In the genomic region with DNA sequence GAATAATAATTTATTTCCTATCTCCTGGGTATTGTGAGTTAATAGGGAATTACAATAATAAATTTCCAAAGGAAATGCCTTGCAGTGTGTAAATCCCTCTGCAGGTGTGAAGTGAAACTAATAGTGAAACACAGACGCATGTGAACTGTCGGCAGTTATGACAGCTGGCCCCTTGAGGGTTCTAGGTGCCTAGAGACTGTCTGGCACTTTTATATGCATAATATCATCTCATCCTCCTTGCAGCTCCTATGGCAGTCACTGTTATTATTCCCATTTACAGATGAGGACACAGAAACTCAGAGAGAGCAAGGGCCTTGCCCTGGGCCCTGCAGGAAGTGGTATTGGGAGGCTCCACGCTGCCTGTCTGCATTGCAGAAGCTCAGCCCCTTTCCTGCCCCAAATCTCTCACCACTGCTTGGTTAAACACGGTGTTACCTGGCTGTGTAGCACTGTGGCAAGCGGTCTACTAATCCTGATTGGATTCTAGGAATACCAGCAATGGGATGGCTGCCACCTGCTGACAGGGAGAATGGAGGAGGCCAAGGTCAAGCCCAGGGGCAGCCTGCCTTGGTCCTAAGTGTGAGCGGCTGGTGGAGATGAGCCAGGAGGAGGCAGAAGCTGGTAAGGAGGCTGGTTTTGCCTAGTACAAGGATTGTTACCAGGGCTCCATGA, we compare ENCODE assay signal across 10 cellular contexts. TPM values are rescaled to one million over a fixed set of nuclear protein-coding genes. Genes with fewer than 3 reads are reported as not detected.
DNase-seq lines count a peak whose midpoint lies in the region; ATAC-seq lines count a peak whose summit lies in the region.
"Had no signal": no experiment of that assay in that cellular context is flagged by ENCODE, and none has a peak within 500 bp of the region (broad histone marks: within the 10 kb centered on the region; RNA-seq: fewer than 3 reads in every experiment).

No MANE protein-coding gene starts in this region.

- H3K27ac Mint-ChIP-seq in CD4-positive, CD25-positive, alpha-beta regulatory T cell, result peak overlapping the region; percentile 95 to 98 (median 97)
- H3K27ac Mint-ChIP-seq in effector memory CD8-positive, alpha-beta T cell, result peak overlapping the region; percentile 97 to 99

- H3K4me3 ChIP-seq in CD4-positive, CD25-positive, alpha-beta regulatory T cell (ENCODE audit: low read depth, low read length), result peak overlapping the region; percentile 98

- H3K9me3 Mint-ChIP-seq in CD4-positive, CD25-positive, alpha-beta regulatory T cell, result peaks cover 0 to 3% (median 0%) of the 10 kb centered on the region in 7 donors
- H3K9me3 Mint-ChIP-seq in effector memory CD8-positive, alpha-beta T cell, result peaks cover 0 to 4% of the 10 kb centered on the region in 2 donors

- peak; percentile 95 for ATAC-seq in CD4-positive, CD25-positive, alpha-beta regulatory T cell (ENCODE audit: low read depth in 2 of 2)
- ATAC-seq in GM21717 (IDR thresholded peaks at IDR 0.05; ENCODE audit: unreplicated experiment) (peak; percentile 68), Right ventricle myocardium superior (ENCODE audit: poor library complexity) (no peak)
- peak; percentile 88 for ATAC-seq in effector memory CD8-positive, alpha-beta T cell (replicated peaks)

- H3K4me3 Mint-ChIP-seq in CD4-positive, CD25-positive, alpha-beta regulatory T cell, result peak overlapping the region; percentile 94 to 99 (median 98)
- peak overlapping the region; percentile 98 for H3K4me3 Mint-ChIP-seq in effector memory CD8-positive, alpha-beta T cell

- H3K9me3 ChIP-seq in CD4-positive, CD25-positive, alpha-beta regulatory T cell (ENCODE audit: control insufficient read depth in 2 of 2, low read length in 2 of 2), result no peaks in the 10 kb centered on the region

- H3K36me3 ChIP-seq in CD4-positive, CD25-positive, alpha-beta regulatory T cell (ENCODE audit: control insufficient read depth, insufficient read depth, low read length), result peaks cover 10% of the 10 kb centered on the region

- peak in 2 of 3 donors; percentile 65 to 86 for DNase-seq in CD4-positive, CD25-positive, alpha-beta regulatory T cell
- DNase-seq in T-helper 1 cell (peak in 4 of 5 donors; percentile 25 to 73 (median 38)), posterior vena cava (ENCODE audit: low spot score) (no peak), hypothalamus (lab: John Stamatoyannopoulos, UW) (no peak), Right ventricle myocardium superior (no peak), NCI-H2171 (lab: John Stamatoyannopoulos, UW) (no peak)
- peak; percentile 40 to 55 (median 48) for DNase-seq in effector memory CD8-positive, alpha-beta T cell

- H3K4me1 Mint-ChIP-seq in CD4-positive, CD25-positive, alpha-beta regulatory T cell, result peaks cover 32 to 61% (median 48%) of the 10 kb centered on the region in 4 donors
- peaks cover 53 to 59% of the 10 kb centered on the region in 2 donors for H3K4me1 Mint-ChIP-seq in effector memory CD8-positive, alpha-beta T cell (ENCODE audit: low read depth in 2 of 2)

- H3K27me3 ChIP-seq in CD4-positive, CD25-positive, alpha-beta regulatory T cell (ENCODE audit: control insufficient read depth, insufficient read depth, low read length), result no peaks in the 10 kb centered on the region

- H3K36me3 Mint-ChIP-seq in CD4-positive, CD25-positive, alpha-beta regulatory T cell, result peaks cover 20% of the 10 kb centered on the region
- peaks cover 10% of the 10 kb centered on the region for H3K36me3 Mint-ChIP-seq in effector memory CD8-positive, alpha-beta T cell (ENCODE audit: insufficient read depth)

- no peaks in the 10 kb centered on the region for H3K27me3 Mint-ChIP-seq in CD4-positive, CD25-positive, alpha-beta regulatory T cell
- H3K27me3 Mint-ChIP-seq in effector memory CD8-positive, alpha-beta T cell, result no peaks in the 10 kb centered on the region

- intact Hi-C loops in posterior vena cava (cut with DNase I) (no loop called here), Right ventricle myocardium superior (cut with DNase I) (no loop called here)

- H3K27ac ChIP-seq in CD4-positive, CD25-positive, alpha-beta regulatory T cell (ENCODE audit: insufficient read depth, low read length, poor library complexity, severe bottlenecking), result peak overlapping the region; percentile 60
- H3K27ac ChIP-seq: KMS-11 had no signal

- H3K4me1 ChIP-seq in CD4-positive, CD25-positive, alpha-beta regulatory T cell (ENCODE audit: control insufficient read depth, insufficient read depth, low read length, poor library complexity, severe bottlenecking), result peaks cover 28% of the 10 kb centered on the region

RNA-seq across cellular contexts. Expression of a gene that starts 32.8 kb away (rescaled TPM):
- total RNA-seq in CD4-positive, CD25-positive, alpha-beta regulatory T cell, result 3.0 TPM
- 1 to 10 TPM; 3.9 to 7.9 (median 5.5) TPM for polyA plus RNA-seq in CD4-positive, CD25-positive, alpha-beta regulatory T cell
- total RNA-seq in posterior vena cava, result 100 to 1,000 TPM; 124 to 132 TPM
- 27.9 TPM for total RNA-seq in Right ventricle myocardium superior
- total RNA-seq: myocyte had no signal

Comparison
In these comparisons a context has a peak if more than half of its experiments do, and no peak if none do; other contexts are left out.
1. DNase-seq: peak in CD4-positive, CD25-positive, alpha-beta regulatory T cell (2 of 3), T-helper 1 cell (4 of 5) and effector memory CD8-positive, alpha-beta T cell (3 of 3); none in posterior vena cava (single experiment), hypothalamus (0 of 51), Right ventricle myocardium superior (single experiment) and NCI-H2171 (single experiment).